In the genomic region with DNA sequence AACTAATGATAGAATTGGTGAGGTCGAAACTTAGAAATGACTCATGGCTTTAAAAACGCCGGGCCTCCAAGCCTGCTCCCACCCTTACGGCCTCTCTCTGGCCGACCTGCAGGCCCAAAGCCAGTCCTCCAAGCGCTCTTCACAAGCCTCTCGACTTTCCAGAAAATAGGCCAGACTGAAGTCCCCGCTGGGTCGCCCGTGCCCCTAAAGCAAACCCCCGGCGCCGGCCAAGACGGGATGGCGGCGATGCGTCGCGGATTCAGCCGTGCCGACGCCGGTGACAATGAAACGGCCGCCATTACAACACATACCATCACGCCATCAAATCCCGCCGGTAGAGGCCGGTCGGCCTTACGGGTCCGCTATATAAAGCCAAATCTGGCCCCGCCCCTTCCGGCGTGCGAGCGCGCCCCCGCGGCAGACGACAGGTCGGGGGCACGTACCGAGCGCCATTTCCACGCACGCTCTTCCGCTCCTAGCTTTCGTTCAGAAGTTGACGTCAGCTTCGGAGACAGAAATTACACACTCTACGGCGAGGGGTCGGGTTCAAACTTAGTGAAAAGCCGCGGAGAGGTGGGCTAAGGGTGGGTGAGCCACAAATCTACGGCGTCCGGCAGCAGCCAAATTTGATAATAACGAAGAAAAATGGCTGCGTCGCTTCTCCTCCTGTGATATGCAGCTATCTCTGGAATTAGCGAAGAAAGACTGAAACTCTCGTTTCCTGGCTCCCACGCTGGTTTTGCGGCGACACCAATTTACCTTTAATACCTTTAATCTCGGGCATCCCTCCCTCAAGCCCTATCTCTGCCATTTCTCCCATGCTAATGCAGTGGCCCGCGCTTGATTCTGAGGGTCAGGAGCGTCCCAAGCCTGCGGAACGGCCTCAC, we compare ENCODE assay signal across 1 cellular context.
TF ChIP-seq lines count a peak whose summit lies in the region.

TSS of gene RPL3 (minus strand) at position 340 of the 887 bp plus-strand sequence. CDS start at position 314, 26 bp downstream.

TF ChIP-seq in HepG2, 621 proteins besides CTCF, POLR2A, EP300 and RAD21 (continued from another document and continues in another):
- TF ChIP-seq, protein P1, sequence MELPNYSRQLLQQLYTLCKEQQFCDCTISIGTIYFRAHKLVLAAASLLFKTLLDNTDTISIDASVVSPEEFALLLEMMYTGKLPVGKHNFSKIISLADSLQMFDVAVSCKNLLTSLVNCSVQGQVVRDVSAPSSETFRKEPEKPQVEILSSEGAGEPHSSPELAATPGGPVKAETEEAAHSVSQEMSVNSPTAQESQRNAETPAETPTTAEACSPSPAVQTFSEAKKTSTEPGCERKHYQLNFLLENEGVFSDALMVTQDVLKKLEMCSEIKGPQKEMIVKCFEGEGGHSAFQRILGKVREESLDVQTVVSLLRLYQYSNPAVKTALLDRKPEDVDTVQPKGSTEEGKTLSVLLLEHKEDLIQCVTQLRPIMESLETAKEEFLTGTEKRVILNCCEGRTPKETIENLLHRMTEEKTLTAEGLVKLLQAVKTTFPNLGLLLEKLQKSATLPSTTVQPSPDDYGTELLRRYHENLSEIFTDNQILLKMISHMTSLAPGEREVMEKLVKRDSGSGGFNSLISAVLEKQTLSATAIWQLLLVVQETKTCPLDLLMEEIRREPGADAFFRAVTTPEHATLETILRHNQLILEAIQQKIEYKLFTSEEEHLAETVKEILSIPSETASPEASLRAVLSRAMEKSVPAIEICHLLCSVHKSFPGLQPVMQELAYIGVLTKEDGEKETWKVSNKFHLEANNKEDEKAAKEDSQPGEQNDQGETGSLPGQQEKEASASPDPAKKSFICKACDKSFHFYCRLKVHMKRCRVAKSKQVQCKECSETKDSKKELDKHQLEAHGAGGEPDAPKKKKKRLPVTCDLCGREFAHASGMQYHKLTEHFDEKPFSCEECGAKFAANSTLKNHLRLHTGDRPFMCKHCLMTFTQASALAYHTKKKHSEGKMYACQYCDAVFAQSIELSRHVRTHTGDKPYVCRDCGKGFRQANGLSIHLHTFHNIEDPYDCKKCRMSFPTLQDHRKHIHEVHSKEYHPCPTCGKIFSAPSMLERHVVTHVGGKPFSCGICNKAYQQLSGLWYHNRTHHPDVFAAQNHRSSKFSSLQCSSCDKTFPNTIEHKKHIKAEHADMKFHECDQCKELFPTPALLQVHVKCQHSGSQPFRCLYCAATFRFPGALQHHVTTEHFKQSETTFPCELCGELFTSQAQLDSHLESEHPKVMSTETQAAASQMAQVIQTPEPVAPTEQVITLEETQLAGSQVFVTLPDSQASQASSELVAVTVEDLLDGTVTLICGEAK (IDR thresholded peaks at IDR 0.05), result no peak
- TF ChIP-seq, protein P1 (CRISPR knock-in tag; IDR thresholded peaks at IDR 0.05), result peak; percentile 58
- TF ChIP-seq ZFP36 (IDR thresholded peaks at IDR 0.05; ENCODE audit: borderline replicate concordance, low read depth, low read length, partially characterized antibody) (no peak), MBNL3 (CRISPR knock-in tag; conservative IDR thresholded peaks at IDR 0.05) (no peak), ELF3 (CRISPR knock-in tag; IDR thresholded peaks at IDR 0.05) (peak; percentile 77), RBM22 (optimal IDR thresholded peaks at IDR 0.05; ENCODE audit: low read length) (peak; percentile 33), KMT2A (CRISPR knock-in tag; IDR thresholded peaks at IDR 0.05) (0 out of 2 replicates have a peak, but pooled peaks have one; percentile 35), STAT6 (CRISPR knock-in tag; IDR thresholded peaks at IDR 0.05; ENCODE audit: borderline replicate concordance) (no peak; the same call in 1 of the 2 replicates), PCBP1 (IDR thresholded peaks at IDR 0.05; ENCODE audit: borderline replicate concordance, low read depth, low read length) (0 out of 2 replicates have a peak, but pooled peaks have one; percentile 71), SSRP1 (CRISPR knock-in tag; IDR thresholded peaks at IDR 0.05) (0 out of 2 replicates have a peak, but pooled peaks have one; percentile 5), GATAD1 (CRISPR knock-in tag; IDR thresholded peaks at IDR 0.05) (peak; percentile 90), ZNF20 (CRISPR knock-in tag; IDR thresholded peaks at IDR 0.05) (0 out of 2 replicates have a peak, but pooled peaks have one; percentile 54), ZNF33B (CRISPR knock-in tag; IDR thresholded peaks at IDR 0.05) (peak; percentile 56; the same call in 1 of the 2 replicates)
- TF ChIP-seq, protein P2, sequence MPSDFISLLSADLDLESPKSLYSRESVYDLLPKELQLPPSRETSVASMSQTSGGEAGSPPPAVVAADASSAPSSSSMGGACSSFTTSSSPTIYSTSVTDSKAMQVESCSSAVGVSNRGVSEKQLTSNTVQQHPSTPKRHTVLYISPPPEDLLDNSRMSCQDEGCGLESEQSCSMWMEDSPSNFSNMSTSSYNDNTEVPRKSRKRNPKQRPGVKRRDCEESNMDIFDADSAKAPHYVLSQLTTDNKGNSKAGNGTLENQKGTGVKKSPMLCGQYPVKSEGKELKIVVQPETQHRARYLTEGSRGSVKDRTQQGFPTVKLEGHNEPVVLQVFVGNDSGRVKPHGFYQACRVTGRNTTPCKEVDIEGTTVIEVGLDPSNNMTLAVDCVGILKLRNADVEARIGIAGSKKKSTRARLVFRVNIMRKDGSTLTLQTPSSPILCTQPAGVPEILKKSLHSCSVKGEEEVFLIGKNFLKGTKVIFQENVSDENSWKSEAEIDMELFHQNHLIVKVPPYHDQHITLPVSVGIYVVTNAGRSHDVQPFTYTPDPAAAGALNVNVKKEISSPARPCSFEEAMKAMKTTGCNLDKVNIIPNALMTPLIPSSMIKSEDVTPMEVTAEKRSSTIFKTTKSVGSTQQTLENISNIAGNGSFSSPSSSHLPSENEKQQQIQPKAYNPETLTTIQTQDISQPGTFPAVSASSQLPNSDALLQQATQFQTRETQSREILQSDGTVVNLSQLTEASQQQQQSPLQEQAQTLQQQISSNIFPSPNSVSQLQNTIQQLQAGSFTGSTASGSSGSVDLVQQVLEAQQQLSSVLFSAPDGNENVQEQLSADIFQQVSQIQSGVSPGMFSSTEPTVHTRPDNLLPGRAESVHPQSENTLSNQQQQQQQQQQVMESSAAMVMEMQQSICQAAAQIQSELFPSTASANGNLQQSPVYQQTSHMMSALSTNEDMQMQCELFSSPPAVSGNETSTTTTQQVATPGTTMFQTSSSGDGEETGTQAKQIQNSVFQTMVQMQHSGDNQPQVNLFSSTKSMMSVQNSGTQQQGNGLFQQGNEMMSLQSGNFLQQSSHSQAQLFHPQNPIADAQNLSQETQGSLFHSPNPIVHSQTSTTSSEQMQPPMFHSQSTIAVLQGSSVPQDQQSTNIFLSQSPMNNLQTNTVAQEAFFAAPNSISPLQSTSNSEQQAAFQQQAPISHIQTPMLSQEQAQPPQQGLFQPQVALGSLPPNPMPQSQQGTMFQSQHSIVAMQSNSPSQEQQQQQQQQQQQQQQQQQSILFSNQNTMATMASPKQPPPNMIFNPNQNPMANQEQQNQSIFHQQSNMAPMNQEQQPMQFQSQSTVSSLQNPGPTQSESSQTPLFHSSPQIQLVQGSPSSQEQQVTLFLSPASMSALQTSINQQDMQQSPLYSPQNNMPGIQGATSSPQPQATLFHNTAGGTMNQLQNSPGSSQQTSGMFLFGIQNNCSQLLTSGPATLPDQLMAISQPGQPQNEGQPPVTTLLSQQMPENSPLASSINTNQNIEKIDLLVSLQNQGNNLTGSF (CRISPR knock-in tag; IDR thresholded peaks at IDR 0.05), result peak; percentile 30; the same call in 1 of the 2 replicates
- TF ChIP-seq, protein P3, sequence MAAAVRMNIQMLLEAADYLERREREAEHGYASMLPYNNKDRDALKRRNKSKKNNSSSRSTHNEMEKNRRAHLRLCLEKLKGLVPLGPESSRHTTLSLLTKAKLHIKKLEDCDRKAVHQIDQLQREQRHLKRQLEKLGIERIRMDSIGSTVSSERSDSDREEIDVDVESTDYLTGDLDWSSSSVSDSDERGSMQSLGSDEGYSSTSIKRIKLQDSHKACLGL (CRISPR knock-in tag; IDR thresholded peaks at IDR 0.05), result peak; percentile 36; the same call in 1 of the 2 replicates
- TF ChIP-seq, protein P4, sequence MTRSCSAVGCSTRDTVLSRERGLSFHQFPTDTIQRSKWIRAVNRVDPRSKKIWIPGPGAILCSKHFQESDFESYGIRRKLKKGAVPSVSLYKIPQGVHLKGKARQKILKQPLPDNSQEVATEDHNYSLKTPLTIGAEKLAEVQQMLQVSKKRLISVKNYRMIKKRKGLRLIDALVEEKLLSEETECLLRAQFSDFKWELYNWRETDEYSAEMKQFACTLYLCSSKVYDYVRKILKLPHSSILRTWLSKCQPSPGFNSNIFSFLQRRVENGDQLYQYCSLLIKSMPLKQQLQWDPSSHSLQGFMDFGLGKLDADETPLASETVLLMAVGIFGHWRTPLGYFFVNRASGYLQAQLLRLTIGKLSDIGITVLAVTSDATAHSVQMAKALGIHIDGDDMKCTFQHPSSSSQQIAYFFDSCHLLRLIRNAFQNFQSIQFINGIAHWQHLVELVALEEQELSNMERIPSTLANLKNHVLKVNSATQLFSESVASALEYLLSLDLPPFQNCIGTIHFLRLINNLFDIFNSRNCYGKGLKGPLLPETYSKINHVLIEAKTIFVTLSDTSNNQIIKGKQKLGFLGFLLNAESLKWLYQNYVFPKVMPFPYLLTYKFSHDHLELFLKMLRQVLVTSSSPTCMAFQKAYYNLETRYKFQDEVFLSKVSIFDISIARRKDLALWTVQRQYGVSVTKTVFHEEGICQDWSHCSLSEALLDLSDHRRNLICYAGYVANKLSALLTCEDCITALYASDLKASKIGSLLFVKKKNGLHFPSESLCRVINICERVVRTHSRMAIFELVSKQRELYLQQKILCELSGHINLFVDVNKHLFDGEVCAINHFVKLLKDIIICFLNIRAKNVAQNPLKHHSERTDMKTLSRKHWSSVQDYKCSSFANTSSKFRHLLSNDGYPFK (CRISPR knock-in tag; IDR thresholded peaks at IDR 0.05; ENCODE audit: borderline replicate concordance), result peak; percentile 91
- TF ChIP-seq, protein P5, sequence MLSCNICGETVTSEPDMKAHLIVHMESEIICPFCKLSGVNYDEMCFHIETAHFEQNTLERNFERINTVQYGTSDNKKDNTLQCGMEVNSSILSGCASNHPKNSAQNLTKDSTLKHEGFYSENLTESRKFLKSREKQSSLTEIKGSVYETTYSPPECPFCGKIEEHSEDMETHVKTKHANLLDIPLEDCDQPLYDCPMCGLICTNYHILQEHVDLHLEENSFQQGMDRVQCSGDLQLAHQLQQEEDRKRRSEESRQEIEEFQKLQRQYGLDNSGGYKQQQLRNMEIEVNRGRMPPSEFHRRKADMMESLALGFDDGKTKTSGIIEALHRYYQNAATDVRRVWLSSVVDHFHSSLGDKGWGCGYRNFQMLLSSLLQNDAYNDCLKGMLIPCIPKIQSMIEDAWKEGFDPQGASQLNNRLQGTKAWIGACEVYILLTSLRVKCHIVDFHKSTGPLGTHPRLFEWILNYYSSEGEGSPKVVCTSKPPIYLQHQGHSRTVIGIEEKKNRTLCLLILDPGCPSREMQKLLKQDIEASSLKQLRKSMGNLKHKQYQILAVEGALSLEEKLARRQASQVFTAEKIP (CRISPR knock-in tag; IDR thresholded peaks at IDR 0.05; ENCODE audit: borderline replicate concordance), result no peak
- TF ChIP-seq, protein P6, sequence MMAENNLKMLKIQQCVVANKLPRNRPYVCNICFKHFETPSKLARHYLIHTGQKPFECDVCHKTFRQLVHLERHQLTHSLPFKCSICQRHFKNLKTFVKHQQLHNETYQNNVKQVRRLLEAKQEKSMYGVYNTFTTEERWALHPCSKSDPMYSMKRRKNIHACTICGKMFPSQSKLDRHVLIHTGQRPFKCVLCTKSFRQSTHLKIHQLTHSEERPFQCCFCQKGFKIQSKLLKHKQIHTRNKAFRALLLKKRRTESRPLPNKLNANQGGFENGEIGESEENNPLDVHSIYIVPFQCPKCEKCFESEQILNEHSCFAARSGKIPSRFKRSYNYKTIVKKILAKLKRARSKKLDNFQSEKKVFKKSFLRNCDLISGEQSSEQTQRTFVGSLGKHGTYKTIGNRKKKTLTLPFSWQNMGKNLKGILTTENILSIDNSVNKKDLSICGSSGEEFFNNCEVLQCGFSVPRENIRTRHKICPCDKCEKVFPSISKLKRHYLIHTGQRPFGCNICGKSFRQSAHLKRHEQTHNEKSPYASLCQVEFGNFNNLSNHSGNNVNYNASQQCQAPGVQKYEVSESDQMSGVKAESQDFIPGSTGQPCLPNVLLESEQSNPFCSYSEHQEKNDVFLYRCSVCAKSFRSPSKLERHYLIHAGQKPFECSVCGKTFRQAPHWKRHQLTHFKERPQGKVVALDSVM (CRISPR knock-in tag; IDR thresholded peaks at IDR 0.05), result peak; percentile 36; the same call in 1 of the 2 replicates
